ENCODE assay signal across 9 cellular contexts in the genomic region with DNA sequence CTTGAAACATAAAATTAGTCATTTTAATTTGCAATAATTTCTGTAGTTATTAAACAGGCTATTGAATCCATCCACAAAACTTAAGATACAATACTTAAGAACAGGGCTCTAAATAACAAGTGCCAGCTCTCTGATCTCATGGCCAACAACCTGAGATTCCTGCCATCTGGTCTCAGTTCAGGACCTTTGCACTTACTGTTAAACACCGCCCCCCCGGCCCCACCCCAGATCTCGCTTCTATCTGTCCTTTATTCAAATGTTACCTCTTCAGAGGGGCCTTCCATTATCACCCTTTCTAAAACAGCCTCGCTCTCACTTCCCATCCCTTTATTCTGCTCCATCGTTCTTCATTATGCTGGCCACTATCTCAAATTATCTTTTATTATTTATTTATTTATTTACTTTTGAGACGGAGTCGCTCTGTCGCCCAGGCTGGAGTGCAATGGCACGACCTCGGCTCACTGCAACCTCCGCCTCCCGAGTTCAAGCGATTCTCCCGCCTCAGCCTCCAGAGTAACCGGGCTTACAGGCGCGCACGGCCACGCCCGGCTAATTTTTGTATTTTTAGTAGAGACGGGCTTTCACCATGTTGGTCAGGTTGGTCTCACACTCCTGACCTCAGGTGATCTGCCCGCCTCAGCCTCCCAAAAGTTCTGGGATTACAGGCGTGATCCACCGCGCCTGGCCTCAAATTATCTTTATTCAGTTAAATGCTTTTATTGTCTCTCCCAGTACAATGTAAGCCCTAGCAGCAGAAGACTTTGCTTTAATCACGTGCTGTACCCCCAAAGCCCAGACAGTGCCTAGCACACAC. TPM values are rescaled to one million over a fixed set of nuclear protein-coding genes. Genes with fewer than 3 reads are reported as not detected.
DNase-seq lines count a peak whose midpoint lies in the region; ATAC-seq, FAIRE-seq and TF ChIP-seq lines count a peak whose summit lies in the region.
"Had no signal": no experiment of that assay in that cellular context is flagged by ENCODE, and none has a peak within 500 bp of the region (broad histone marks: within the 10 kb centered on the region; RNA-seq: fewer than 3 reads in every experiment).

No MANE protein-coding gene starts in this region.

- H3K9ac ChIP-seq in OCI-LY1 (ENCODE audit: low read length): peak overlapping the region; percentile 63
- peak overlapping the region in 3 of 4 experiments; percentile 35 to 98 (median 83); a peak in 4 of 7 replicates for H3K9ac ChIP-seq in H1 (replicated peaks in 1 of 4; ENCODE audit: extremely low read depth in 1 of 4, low read depth in 3 of 4, low read length in 3 of 4)

- no peaks in the 10 kb centered on the region for H3F3A ChIP-seq in OCI-LY1 (ENCODE audit: insufficient read depth, low read length)

- peak overlapping the region; percentile 97 for H3K18ac ChIP-seq in H1 (ENCODE audit: extremely low read depth, low read length)

- ATAC-seq in GM18511 (IDR thresholded peaks at IDR 0.05; ENCODE audit: unreplicated experiment) (no peak), GM21825 (IDR thresholded peaks at IDR 0.05; ENCODE audit: unreplicated experiment) (no peak)

- H3K79me2 ChIP-seq in OCI-LY1 (ENCODE audit: insufficient read depth, low read length): peaks cover 34% of the 10 kb centered on the region
- peaks cover 29 to 36% of the 10 kb centered on the region in 2 experiments for H3K79me2 ChIP-seq in H1 (ENCODE audit: control insufficient read depth in 1 of 2, insufficient read depth in 2 of 2, low read length in 2 of 2)

- H3K4me1 ChIP-seq in OCI-LY1 (ENCODE audit: insufficient read depth, low read length, severe bottlenecking) (peaks cover 23% of the 10 kb centered on the region), H1 (replicated peaks in 1 of 4; ENCODE audit: control insufficient read depth in 3 of 4, insufficient read depth in 4 of 4, low read length in 3 of 4) (peaks cover 4 to 6% (median 5%) of the 10 kb centered on the region in 4 experiments), neutrophil (ENCODE audit: control insufficient read depth in 1 of 2, insufficient read depth in 1 of 2, low read depth in 1 of 2, low read length in 1 of 2) (peaks cover 15 to 22% of the 10 kb centered on the region in 2 experiments)

- peak overlapping the region; percentile 96 for H4K5ac ChIP-seq in H1 (ENCODE audit: insufficient read length, low read depth, low read length)

- H3K14ac ChIP-seq in H1 (ENCODE audit: insufficient read length): no peak overlapping the region

- TF ChIP-seq RAD21 in H1 (IDR thresholded peaks at IDR 0.05 in 1 of 2, conservative IDR thresholded peaks at IDR 0.05 in 1 of 2; ENCODE audit: low read depth in 2 of 2, low read length in 2 of 2): no peak

- H4K20me1 ChIP-seq in OCI-LY1 (ENCODE audit: insufficient read depth, low read length): peaks cover 7% of the 10 kb centered on the region; the same call in 1 of the 2 replicates
- peaks cover 15 to 17% of the 10 kb centered on the region in 2 experiments for H4K20me1 ChIP-seq in H1 (replicated peaks in 1 of 2; ENCODE audit: control insufficient read depth in 1 of 2, insufficient read depth in 2 of 2, low read length in 2 of 2)

- H2BK20ac ChIP-seq in H1 (ENCODE audit: low read length): no peak overlapping the region

- no peaks in the 10 kb centered on the region for H3K9me3 ChIP-seq in OCI-LY1 (ENCODE audit: low read length)
- no peaks in the 10 kb centered on the region for H3K9me3 ChIP-seq in H1 (ENCODE audit: insufficient read depth in 2 of 2, low read depth in 1 of 2, low read length in 1 of 2)
- no peaks in the 10 kb centered on the region for H3K9me3 ChIP-seq in neutrophil

- no peak overlapping the region for H2BK120ac ChIP-seq in H1 (replicated peaks; ENCODE audit: low read depth, low read length)

- H2BK15ac ChIP-seq in H1 (ENCODE audit: low read length): no peak overlapping the region

- no peak overlapping the region for H2BK12ac ChIP-seq in H1 (ENCODE audit: low read depth, low read length)

- H2AFZ ChIP-seq in OCI-LY1 (ENCODE audit: low read length) (no peak overlapping the region), H1 (ENCODE audit: low read length) (peak overlapping the region; percentile 86)

- H3K27ac ChIP-seq in OCI-LY1 (ENCODE audit: low read depth, low read length, poor library complexity, severe bottlenecking): peak overlapping the region; percentile 58
- peak overlapping the region; percentile 94; the same call in 1 of the 2 replicates for H3K27ac ChIP-seq in H1 (ENCODE audit: low read depth, low read length)
- H3K27ac ChIP-seq in neutrophil: peak overlapping the region; percentile 92

- TF ChIP-seq POLR2A in H1 (IDR thresholded peaks at IDR 0.05; ENCODE audit: control extremely low read depth in 1 of 2, low read depth in 2 of 2, low read length in 2 of 2): no peak

- H3K4me2 ChIP-seq in OCI-LY1 (ENCODE audit: low read length) (peak overlapping the region; percentile 80), H1 (ENCODE audit: insufficient read depth in 1 of 2, low read depth in 2 of 2, low read length in 2 of 2) (peak overlapping the region; percentile 82 to 88)

- H2BK5ac ChIP-seq in H1 (ENCODE audit: low read depth, low read length): peak overlapping the region; percentile 77; the same call in 1 of the 2 replicates

- H3K36me3 ChIP-seq in OCI-LY1 (ENCODE audit: insufficient read depth, low read length) (peaks cover 33% of the 10 kb centered on the region), H1 (ENCODE audit: control insufficient read depth in 2 of 4, insufficient read depth in 4 of 4, low read length in 3 of 4) (peaks cover 5 to 26% (median 9%) of the 10 kb centered on the region in 4 experiments), neutrophil (peaks cover 15% of the 10 kb centered on the region)

- TF ChIP-seq EP300 in H1 (IDR thresholded peaks at IDR 0.05; ENCODE audit: borderline replicate concordance in 1 of 2, low read depth in 2 of 2, low read length in 2 of 2): no peak

- no peak overlapping the region for H3K23ac ChIP-seq in H1 (ENCODE audit: insufficient read length)

- H3K9me2 ChIP-seq in OCI-LY1 (ENCODE audit: low read depth, low read length): no peaks in the 10 kb centered on the region

- WGBS in H1 (ENCODE audit: extremely low coverage in 1 of 2, insufficient coverage in 1 of 2, insufficient read length in 1 of 2, insufficient replicate concordance in 2 of 2, low coverage in 1 of 2, low lambda C conversion rate in 2 of 2, missing lambda C conversion rate in 1 of 2), 2 experiments: 82% methylated on average over 26 of the region's 26 CpGs; no CpG with 5 or more reads in 1 of the 2 experiments

- H3K4me3 ChIP-seq in OCI-LY1 (ENCODE audit: low read depth, low read length, poor library complexity, severe bottlenecking) (peak overlapping the region; percentile 95), H1 (ENCODE audit: extremely low read depth in 1 of 4, insufficient read depth in 2 of 4, low read depth in 3 of 4, low read length in 4 of 4) (peak overlapping the region; percentile 84 to 97 (median 90); a peak in 6 of 8 replicates), neutrophil (ENCODE audit: low read depth in 1 of 2, low read length in 1 of 2) (peak overlapping the region; percentile 85 to 86)

- H4K91ac ChIP-seq in H1 (replicated peaks; ENCODE audit: insufficient read length, low read length): peak overlapping the region; percentile 69

- no peak for TF ChIP-seq CTCF in OCI-LY1 (IDR thresholded peaks at IDR 0.05; ENCODE audit: low read length)
- TF ChIP-seq CTCF in H1 (IDR thresholded peaks at IDR 0.05; ENCODE audit: control extremely low read depth in 1 of 3, insufficient read depth in 1 of 3, low read depth in 1 of 3, low read length in 3 of 3): no peak
- no peak for TF ChIP-seq CTCF in neutrophil (IDR thresholded peaks at IDR 0.05)

- DNase-seq in COLO668 (lab: John Stamatoyannopoulos, UW; ENCODE audit: unreplicated experiment) (peak; percentile 15), H1 (ENCODE audit: low read depth in 1 of 2, low spot score in 2 of 2) (no peak), AG20443 (ENCODE audit: low spot score) (no peak)
- DNase-seq in activated effector memory CD4-positive, alpha-beta T cell treated with Interleukin-2 at 50 U/mL for 16 hours: no peak

- H3K27me3 ChIP-seq in OCI-LY1 (ENCODE audit: insufficient read depth, low read length) (peaks cover 3% of the 10 kb centered on the region; the same call in 1 of the 2 replicates), H1 (replicated peaks in 1 of 4; ENCODE audit: control insufficient read depth in 3 of 4, extremely low read depth in 1 of 4, insufficient read depth in 3 of 4, low read length in 3 of 4) (peaks cover 0 to 3% (median 0%) of the 10 kb centered on the region in 4 experiments; a peak in 1 of 7 replicates), neutrophil (peaks cover 24% of the 10 kb centered on the region)

- H3K23me2 ChIP-seq in H1 (ENCODE audit: low read depth, low read length): peaks cover 14% of the 10 kb centered on the region; the same call in 1 of the 2 replicates

- CTCF ChIA-PET in H1 (lab: Charles Lee; ENCODE audit: partially characterized antibody): interaction anchor here (2.0 kb wide), 1 partner anchor 62 kb away, joined by 4 read pairs; no protein-coding TSS in a partner anchor

- H3K4ac ChIP-seq in H1 (replicated peaks; ENCODE audit: insufficient read length, low read depth, low read length): peak overlapping the region; percentile 30

- FAIRE-seq in H1 (lab: Jason Lieb, UNC): no peak

- H2AK5ac ChIP-seq in H1 (ENCODE audit: low read depth, low read length): no peak overlapping the region

- POLR2A ChIA-PET in H1 (lab: Charles Lee; ENCODE audit: partially characterized antibody): interaction anchor here (1.3 kb wide), 1 partner anchor 65 kb away, joined by 3 read pairs; no protein-coding TSS in a partner anchor

- peak overlapping the region; percentile 35; the same call in 1 of the 2 replicates for H4K8ac ChIP-seq in H1 (ENCODE audit: extremely low read depth, insufficient read depth, low read length)

- no peak overlapping the region for H3K56ac ChIP-seq in H1 (replicated peaks; ENCODE audit: insufficient read length, low read depth, low read length)

- H3K79me1 ChIP-seq in H1 (ENCODE audit: low read depth, low read length): peaks cover 9% of the 10 kb centered on the region

RNA-seq across cellular contexts. Expression of a gene that starts 0.8 kb away (rescaled TPM):
- total RNA-seq in H1 (2021; fragmentation: NEBNext Ultra II Directional; extraction: Animal tissue kit (Norgen Biotek cat#: 25700)): 231 and 244 TPM in 2 replicates
- polyA plus RNA-seq in H1 (2011; rRNA removed): 235 and 515 TPM in 2 replicates
- polyA plus RNA-seq in H1 (2011; cell fraction: cytosol; rRNA removed): 297 TPM
- polyA plus RNA-seq in H1 (2011; cell fraction: nucleus; rRNA removed): 997 TPM
- polyA plus RNA-seq in H1 (2012, experiment 1 of 2): 258 to 390 TPM (median 349 TPM) in 4 replicates
- polyA plus RNA-seq in H1 (2012, experiment 2 of 2): 223 TPM
- 289 TPM for polyA plus RNA-seq in H1 (2013, experiment 1 of 2)
- polyA plus RNA-seq in H1 (2013, experiment 2 of 2): 270 TPM
- polyA minus RNA-seq in H1 (2011; rRNA and poly(A)+ RNA removed): 75.3 and 90.3 TPM in 2 replicates
- polyA minus RNA-seq in H1 (2011; cell fraction: cytosol; rRNA and poly(A)+ RNA removed): 102 TPM
- polyA minus RNA-seq in H1 (2011; cell fraction: nucleus; rRNA and poly(A)+ RNA removed): 140 TPM

RNA-seq across cellular contexts. Expression of a gene that starts 11.9 kb away (rescaled TPM):
- total RNA-seq in H1 (2021; fragmentation: NEBNext Ultra II Directional; extraction: Animal tissue kit (Norgen Biotek cat#: 25700)): 0.10 and 0.17 TPM in 2 replicates
- polyA plus RNA-seq in H1 (2011; rRNA removed): 0.06 and 0.09 TPM in 2 replicates
- polyA plus RNA-seq in H1 (2011; cell fraction: cytosol; rRNA removed): 0.13 TPM
- 0.10 TPM for polyA plus RNA-seq in H1 (2011; cell fraction: nucleus; rRNA removed)
- polyA plus RNA-seq in H1 (2012, experiment 1 of 2): 0.15 to 0.23 TPM (median 0.18 TPM) in 4 replicates
- polyA plus RNA-seq in H1 (2012, experiment 2 of 2): not detected
- 0.08 TPM for polyA plus RNA-seq in H1 (2013, experiment 1 of 2)
- polyA plus RNA-seq in H1 (2013, experiment 2 of 2): 0.07 TPM
- 0.09 and 0.24 TPM in 2 replicates for polyA minus RNA-seq in H1 (2011; rRNA and poly(A)+ RNA removed)
- not detected for polyA minus RNA-seq in H1 (2011; cell fraction: cytosol; rRNA and poly(A)+ RNA removed)
- 0.20 TPM for polyA minus RNA-seq in H1 (2011; cell fraction: nucleus; rRNA and poly(A)+ RNA removed)
- total RNA-seq: H4 had no signal

RNA-seq across cellular contexts. Expression of a gene that starts 19.8 kb away (rescaled TPM):
- total RNA-seq in H1 (2021; fragmentation: NEBNext Ultra II Directional; extraction: Animal tissue kit (Norgen Biotek cat#: 25700)): 2.8 and 3.1 TPM in 2 replicates
- polyA plus RNA-seq in H1 (2011; rRNA removed): 5.3 and 6.5 TPM in 2 replicates
- polyA plus RNA-seq in H1 (2011; cell fraction: cytosol; rRNA removed): 5.4 TPM
- 13.6 TPM for polyA plus RNA-seq in H1 (2011; cell fraction: nucleus; rRNA removed)
- 0.80 to 5.3 TPM (median 4.3 TPM) in 4 replicates for polyA plus RNA-seq in H1 (2012, experiment 1 of 2)
- polyA plus RNA-seq in H1 (2012, experiment 2 of 2): 2.3 TPM
- 2.7 TPM for polyA plus RNA-seq in H1 (2013, experiment 1 of 2)
- 2.7 TPM for polyA plus RNA-seq in H1 (2013, experiment 2 of 2)
- 0.59 and 0.82 TPM in 2 replicates for polyA minus RNA-seq in H1 (2011; rRNA and poly(A)+ RNA removed)
- 1.2 TPM for polyA minus RNA-seq in H1 (2011; cell fraction: cytosol; rRNA and poly(A)+ RNA removed)
- 3.4 TPM for polyA minus RNA-seq in H1 (2011; cell fraction: nucleus; rRNA and poly(A)+ RNA removed)
- total RNA-seq: H4 had no signal

RNA-seq across cellular contexts. Expression of a gene that starts 26.9 kb away (rescaled TPM):
- 0.52 and 1.2 TPM in 2 replicates for total RNA-seq in H1 (2021; fragmentation: NEBNext Ultra II Directional; extraction: Animal tissue kit (Norgen Biotek cat#: 25700))
- 2.2 and 3.8 TPM in 2 replicates for polyA plus RNA-seq in H1 (2011; rRNA removed)
- 3.5 TPM for polyA plus RNA-seq in H1 (2011; cell fraction: cytosol; rRNA removed)
- polyA plus RNA-seq in H1 (2011; cell fraction: nucleus; rRNA removed): 21.3 TPM
- 0.40 to 2.9 TPM (median 1.7 TPM) in 4 replicates for polyA plus RNA-seq in H1 (2012, experiment 1 of 2)
- 0.87 TPM for polyA plus RNA-seq in H1 (2012, experiment 2 of 2)
- 1.1 TPM for polyA plus RNA-seq in H1 (2013, experiment 1 of 2)
- 1.1 TPM for polyA plus RNA-seq in H1 (2013, experiment 2 of 2)
- 0.29 and 0.57 TPM in 2 replicates for polyA minus RNA-seq in H1 (2011; rRNA and poly(A)+ RNA removed)
- polyA minus RNA-seq in H1 (2011; cell fraction: cytosol; rRNA and poly(A)+ RNA removed): not detected
- 1.3 TPM for polyA minus RNA-seq in H1 (2011; cell fraction: nucleus; rRNA and poly(A)+ RNA removed)
- total RNA-seq: H4 had no signal

RNA-seq across cellular contexts. Expression of a gene that starts 29.8 kb away (rescaled TPM):
- total RNA-seq in H1 (2021; fragmentation: NEBNext Ultra II Directional; extraction: Animal tissue kit (Norgen Biotek cat#: 25700)): 4.1 and 4.2 TPM in 2 replicates
- polyA plus RNA-seq in H1 (2011; rRNA removed): 4.1 and 6.0 TPM in 2 replicates
- polyA plus RNA-seq in H1 (2011; cell fraction: cytosol; rRNA removed): 4.6 TPM
- polyA plus RNA-seq in H1 (2011; cell fraction: nucleus; rRNA removed): 9.1 TPM
- polyA plus RNA-seq in H1 (2012, experiment 1 of 2): 1.7 to 7.5 TPM (median 4.9 TPM) in 4 replicates
- polyA plus RNA-seq in H1 (2012, experiment 2 of 2): 2.1 TPM
- 1.8 TPM for polyA plus RNA-seq in H1 (2013, experiment 1 of 2)
- 2.8 TPM for polyA plus RNA-seq in H1 (2013, experiment 2 of 2)
- 1.6 and 2.4 TPM in 2 replicates for polyA minus RNA-seq in H1 (2011; rRNA and poly(A)+ RNA removed)
- polyA minus RNA-seq in H1 (2011; cell fraction: cytosol; rRNA and poly(A)+ RNA removed): not detected
- polyA minus RNA-seq in H1 (2011; cell fraction: nucleus; rRNA and poly(A)+ RNA removed): 3.5 TPM
